Comparison of ENCODE assay signal across 1 cellular context in genomic region chr1:222589462-222590302, GRCh38.
TF ChIP-seq lines count a peak whose summit lies in the region.

TSS of gene TAF1A (minus strand) at chr1:222589933.

TF ChIP-seq in HepG2, 621 proteins besides CTCF, POLR2A, EP300 and RAD21 (continued from another document and continues in another):
- TF ChIP-seq CSRNP1 (CRISPR knock-in tag; IDR thresholded peaks at IDR 0.05) (no peak), ZBTB46 (CRISPR knock-in tag; IDR thresholded peaks at IDR 0.05; ENCODE audit: borderline replicate concordance) (no peak), ZNF678 (CRISPR knock-in tag; IDR thresholded peaks at IDR 0.05) (no peak), ZNF775 (CRISPR knock-in tag; IDR thresholded peaks at IDR 0.05; ENCODE audit: borderline replicate concordance) (no peak), ZBTB34 (CRISPR knock-in tag; IDR thresholded peaks at IDR 0.05) (peak; percentile 44; the same call in 1 of the 2 replicates), SOX6 (IDR thresholded peaks at IDR 0.05) (no peak), SOX6 (CRISPR knock-in tag; IDR thresholded peaks at IDR 0.05) (peak; percentile 36), MLLT10 (CRISPR knock-in tag; IDR thresholded peaks at IDR 0.05) (no peak), RFXAP (CRISPR knock-in tag; IDR thresholded peaks at IDR 0.05; ENCODE audit: borderline replicate concordance) (0 out of 2 replicates have a peak, but pooled peaks have one; percentile 27), RBFOX2 (IDR thresholded peaks at IDR 0.05; ENCODE audit: low read depth, low read length) (no peak), PHF20 (CRISPR knock-in tag; IDR thresholded peaks at IDR 0.05) (peak; percentile 93), KDM1A (CRISPR knock-in tag; IDR thresholded peaks at IDR 0.05) (no peak), KAT7 (CRISPR knock-in tag; IDR thresholded peaks at IDR 0.05; ENCODE audit: borderline replicate concordance) (peak; percentile 74; the same call in 1 of the 2 replicates), SIN3A (IDR thresholded peaks at IDR 0.05; ENCODE audit: borderline replicate concordance, low read depth, low read length) (peak; percentile 95), NFE2 (CRISPR knock-in tag; IDR thresholded peaks at IDR 0.05) (no peak), HES4 (CRISPR knock-in tag; IDR thresholded peaks at IDR 0.05; ENCODE audit: borderline replicate concordance) (no peak), SP1 (IDR thresholded peaks at IDR 0.05) (no peak), SP1 (CRISPR knock-in tag; IDR thresholded peaks at IDR 0.05) (0 out of 2 replicates have a peak, but pooled peaks have one; percentile 26), ZNF558 (CRISPR knock-in tag; IDR thresholded peaks at IDR 0.05; ENCODE audit: borderline replicate concordance) (no peak), ZNF614 (CRISPR knock-in tag; IDR thresholded peaks at IDR 0.05; ENCODE audit: borderline replicate concordance) (no peak), ATF5 (CRISPR knock-in tag; IDR thresholded peaks at IDR 0.05; ENCODE audit: low read depth) (no peak), PITX1 (CRISPR knock-in tag; IDR thresholded peaks at IDR 0.05) (0 out of 2 replicates have a peak, but pooled peaks have one; percentile 16), NFAT5 (CRISPR knock-in tag; IDR thresholded peaks at IDR 0.05) (no peak), HNF4G (IDR thresholded peaks at IDR 0.05; ENCODE audit: borderline replicate concordance, low read depth, low read length) (no peak), HNF4G (CRISPR knock-in tag; IDR thresholded peaks at IDR 0.05; ENCODE audit: borderline replicate concordance, low read depth) (no peak), GABPA (IDR thresholded peaks at IDR 0.05; ENCODE audit: low read depth, low read length) (peak; percentile 80), GABPA (CRISPR knock-in tag; IDR thresholded peaks at IDR 0.05; ENCODE audit: low read depth) (peak; percentile 97), ZNF547 (CRISPR knock-in tag; IDR thresholded peaks at IDR 0.05) (no peak), ZNF382 (CRISPR knock-in tag; IDR thresholded peaks at IDR 0.05; ENCODE audit: borderline replicate concordance) (no peak), ARID4A (CRISPR knock-in tag; IDR thresholded peaks at IDR 0.05; ENCODE audit: borderline replicate concordance) (peak; percentile 96), TBX2 (CRISPR knock-in tag; IDR thresholded peaks at IDR 0.05; ENCODE audit: borderline replicate concordance) (no peak), FOXK1 (CRISPR knock-in tag; IDR thresholded peaks at IDR 0.05; ENCODE audit: borderline replicate concordance, low read depth) (peak; percentile 62; the same call in 1 of the 2 replicates), NCOA2 (CRISPR knock-in tag; IDR thresholded peaks at IDR 0.05) (no peak; the same call in 1 of the 2 replicates), ZNF264 (CRISPR knock-in tag; IDR thresholded peaks at IDR 0.05) (peak; percentile 48; the same call in 1 of the 2 replicates), BHLHE40 (IDR thresholded peaks at IDR 0.05; ENCODE audit: low read length) (no peak; the same call in 1 of the 2 replicates), KAT8 (CRISPR knock-in tag; IDR thresholded peaks at IDR 0.05) (peak; percentile 96), ZBTB37 (CRISPR knock-in tag; IDR thresholded peaks at IDR 0.05) (no peak), SPEN (CRISPR knock-in tag; IDR thresholded peaks at IDR 0.05; ENCODE audit: low read depth) (peak; percentile 41; the same call in 1 of the 2 replicates), ZNF101 (CRISPR knock-in tag; IDR thresholded peaks at IDR 0.05; ENCODE audit: borderline replicate concordance, low read depth) (no peak), ASH2L (IDR thresholded peaks at IDR 0.05; ENCODE audit: insufficient read length, low read depth, low read length) (peak; percentile 94), SSRP1 (CRISPR knock-in tag; IDR thresholded peaks at IDR 0.05) (no peak), ZNF543 (CRISPR knock-in tag; IDR thresholded peaks at IDR 0.05) (no peak), ZNF670 (CRISPR knock-in tag; IDR thresholded peaks at IDR 0.05; ENCODE audit: borderline replicate concordance) (peak; percentile 41; the same call in 1 of the 2 replicates), ZNF563 (CRISPR knock-in tag; IDR thresholded peaks at IDR 0.05) (no peak), EED (CRISPR knock-in tag; IDR thresholded peaks at IDR 0.05) (no peak)
